18 cellular contexts compared by ENCODE assay signal in genomic region chr18:54780285-54780861, GRCh38.
"Had no signal": no experiment of that assay in that cellular context is flagged by ENCODE, and none has a peak within 500 bp of the region (broad histone marks: within the 10 kb centered on the region; RNA-seq: fewer than 3 reads in every experiment).

No MANE protein-coding gene starts in this region.

- DNase-seq: effector memory CD4-positive, alpha-beta T cell; esophagus squamous epithelium; foreskin fibroblast; glutamatergic neuron; islet precursor cell; natural killer cell; posterior cingulate gyrus; small intestine; stimulated activated CD4-positive, alpha-beta T cell treated with anti-CD3 and anti-CD28 coated beads, Interleukin-2, amount 100 ng/mL, for 48 hours; stimulated activated naive CD4-positive, alpha-beta T cell treated with Interleukin-2 at 50 U/mL for 16 hours; trophoblast cell; uterus had no signal

- H3K9me3 ChIP-seq: esophagus squamous epithelium, gastroesophageal sphincter, right atrium auricular region, uterus had no signal

- H3K36me3 Mint-ChIP-seq: mesothelial cell of epicardium, natural killer cell had no signal

- ATAC-seq: gastroesophageal sphincter, left lobe of liver, natural killer cell had no signal

- H3K4me3 Mint-ChIP-seq: mesothelial cell of epicardium, natural killer cell, neural crest cell had no signal

- H3K4me1 ChIP-seq: right atrium auricular region, uterus had no signal

- H3K36me3 ChIP-seq: esophagus squamous epithelium, gastroesophageal sphincter, right atrium auricular region, uterus had no signal

- H3K9me3 Mint-ChIP-seq: natural killer cell had no signal

- H3K4me1 Mint-ChIP-seq: neural crest cell had no signal

- H3K4me3 ChIP-seq: esophagus squamous epithelium, gastroesophageal sphincter, right atrium auricular region, uterus had no signal

- H3K27ac ChIP-seq: epithelial cell of prostate, esophagus squamous epithelium, gastroesophageal sphincter, right atrium auricular region, uterus had no signal

- H3K27me3 ChIP-seq: esophagus squamous epithelium, gastroesophageal sphincter, right atrium auricular region, uterus had no signal

- H3K27ac Mint-ChIP-seq: mesothelial cell of epicardium, natural killer cell had no signal
